Comparison of ENCODE assay signal across 9 cellular contexts in genomic region chr7:28078036-28078901, GRCh38.
DNase-seq lines count a peak whose midpoint lies in the region; ATAC-seq and TF ChIP-seq lines count a peak whose summit lies in the region.
"Had no signal": no experiment of that assay in that cellular context is flagged by ENCODE, and none has a peak within 500 bp of the region (broad histone marks: within the 10 kb centered on the region; RNA-seq: fewer than 3 reads in every experiment).

No MANE protein-coding gene starts in this region.

- no peaks in the 10 kb centered on the region for H3K79me2 ChIP-seq in PC-9 (ENCODE audit: low read depth)

- ATAC-seq in HG03280 (IDR thresholded peaks at IDR 0.05; ENCODE audit: unreplicated experiment) (peak; percentile 66), heart right ventricle (peak in 2 of 8 donors; percentile 48 to 57), GM21786 (IDR thresholded peaks at IDR 0.05; ENCODE audit: unreplicated experiment) (no peak)

- CTCF ChIA-PET in PC-9 (lab: Charles Lee): interaction anchor here (0.6 to 2.1 kb wide), 4 partner anchors 16 to 882 kb away, joined by 3 to 20 read pairs (median 6); no protein-coding TSS in a partner anchor

- H3K9me3 Mint-ChIP-seq in activated T-helper 2 cell treated with anti-CD3 and anti-CD28 coated beads, Interferon-gamma antibody, Interleukin-2, Interleukin-4, amounts not matched to agents 10 μg/mL and 5 μg/mL and 100 μg/mL, durations not matched to agents 14 hours and 24 hours and 36 hours: no peaks in the 10 kb centered on the region

- H3K36me3 Mint-ChIP-seq in activated T-helper 2 cell treated with anti-CD3 and anti-CD28 coated beads, Interferon-gamma antibody, Interleukin-2, Interleukin-4, amounts not matched to agents 10 μg/mL and 5 μg/mL and 100 μg/mL, durations not matched to agents 14 hours and 24 hours and 36 hours (ENCODE audit: low read depth): no peaks in the 10 kb centered on the region

- peaks cover 28% of the 10 kb centered on the region for H3K27me3 Mint-ChIP-seq in activated T-helper 2 cell treated with anti-CD3 and anti-CD28 coated beads, Interferon-gamma antibody, Interleukin-2, Interleukin-4, amounts not matched to agents 10 μg/mL and 5 μg/mL and 100 μg/mL, durations not matched to agents 14 hours and 24 hours and 36 hours (ENCODE audit: low read depth)

- no peak for TF ChIP-seq POLR2A in spleen (IDR thresholded peaks at IDR 0.05)

- no peak overlapping the region for H3K27ac ChIP-seq in PC-9
- H3K27ac ChIP-seq in heart right ventricle: no peak overlapping the region
- H3K27ac ChIP-seq in spleen: peak overlapping the region in 1 of 8 donors; percentile 91
- H3K27ac ChIP-seq: SJSA1 had no signal

- intact Hi-C loops in PC-9 (cut with micrococcal nuclease; ENCODE audit: unreplicated experiment) (loop anchor here (1.0 to 5.0 kb wide), 4 partner anchors 58 to 881 kb away; no protein-coding TSS in a partner anchor), heart right ventricle (cut with DNase I) (loop anchor here in 2 of 10 donors (5.0 kb wide), 1 partner anchor 881 kb away; no protein-coding TSS in a partner anchor), spleen (cut with DNase I; ENCODE audit: low total_unique reads) (no loop called here)
- intact Hi-C loops in activated T-helper 2 cell treated with anti-CD3 and anti-CD28 coated beads, Interferon-gamma antibody, Interleukin-2, Interleukin-4, amounts not matched to agents 10 μg/mL and 5 μg/mL and 100 μg/mL, durations not matched to agents 14 hours and 24 hours and 36 hours (cut with micrococcal nuclease): loop anchor here (2.0 to 5.0 kb wide), 2 partner anchors 15 to 881 kb away; no protein-coding TSS in a partner anchor

- H3K4me1 ChIP-seq in PC-9 (replicated peaks; ENCODE audit: insufficient read depth) (peaks cover 16% of the 10 kb centered on the region), heart right ventricle (peaks cover 0 to 52% (median 30%) of the 10 kb centered on the region in 9 donors), spleen (peaks cover 9 to 71% (median 46%) of the 10 kb centered on the region in 6 donors)

- H3K4me2 ChIP-seq in PC-9: no peak overlapping the region

- POLR2A ChIA-PET in PC-9 (lab: Charles Lee; ENCODE audit: unreplicated experiment): no interaction called here

- no peak overlapping the region for H3K27ac Mint-ChIP-seq in activated T-helper 2 cell treated with anti-CD3 and anti-CD28 coated beads, Interferon-gamma antibody, Interleukin-2, Interleukin-4, amounts not matched to agents 10 μg/mL and 5 μg/mL and 100 μg/mL, durations not matched to agents 14 hours and 24 hours and 36 hours

- H3K27me3 ChIP-seq in PC-9 (ENCODE audit: insufficient read depth, low read depth) (no peaks in the 10 kb centered on the region), heart right ventricle (no peaks in the 10 kb centered on the region), spleen (replicated peaks in 1 of 7) (no peaks in the 10 kb centered on the region)
- H3K27me3 ChIP-seq: SJSA1 had no signal

- DNase-seq in D341Med (ENCODE audit: low spot score) (peak; percentile 60), PC-9 (peak in 1 of 2 experiments; percentile 47), heart right ventricle (peak in 1 of 2 donors; percentile 21), spleen (no peak), ecto neural progenitor cell (ENCODE audit: low spot score) (no peak)
- peak; percentile 15 for DNase-seq in activated T-helper 2 cell treated with anti-CD3 and anti-CD28 coated beads, Interferon-gamma antibody, Interleukin-2, Interleukin-4, amounts not matched to agents 10 μg/mL and 5 μg/mL and 100 μg/mL, durations not matched to agents 14 hours and 24 hours and 36 hours (ENCODE audit: low spot score)

- H3K9me2 ChIP-seq in PC-9 (ENCODE audit: insufficient read depth): no peaks in the 10 kb centered on the region

- H3K9me3 ChIP-seq in PC-9 (ENCODE audit: insufficient read depth, low read depth) (no peaks in the 10 kb centered on the region), heart right ventricle (no peaks in the 10 kb centered on the region), spleen (no peaks in the 10 kb centered on the region)
- H3K9me3 ChIP-seq: SJSA1 had no signal

- WGBS in heart right ventricle, 2 donors: 48 to 52% methylated on average over 7 of the region's 7 CpGs
- 31 to 36% (median 31%) methylated on average over 7 of the region's 7 CpGs for WGBS in spleen, 5 donors

- H3K4me1 Mint-ChIP-seq in activated T-helper 2 cell treated with anti-CD3 and anti-CD28 coated beads, Interferon-gamma antibody, Interleukin-2, Interleukin-4, amounts not matched to agents 10 μg/mL and 5 μg/mL and 100 μg/mL, durations not matched to agents 14 hours and 24 hours and 36 hours (ENCODE audit: low read depth): no peaks in the 10 kb centered on the region

- no peak overlapping the region for H2AFZ ChIP-seq in PC-9

- no peak overlapping the region for H3K4me3 Mint-ChIP-seq in activated T-helper 2 cell treated with anti-CD3 and anti-CD28 coated beads, Interferon-gamma antibody, Interleukin-2, Interleukin-4, amounts not matched to agents 10 μg/mL and 5 μg/mL and 100 μg/mL, durations not matched to agents 14 hours and 24 hours and 36 hours (ENCODE audit: low read depth)

- H3K4me3 ChIP-seq in PC-9: no peak overlapping the region
- no peak overlapping the region for H3K4me3 ChIP-seq in heart right ventricle
- no peak overlapping the region for H3K4me3 ChIP-seq in spleen
- H3K4me3 ChIP-seq: SJSA1 had no signal

- H3K36me3 ChIP-seq in PC-9 (ENCODE audit: low read depth): no peaks in the 10 kb centered on the region
- H3K36me3 ChIP-seq in heart right ventricle: no peaks in the 10 kb centered on the region
- no peaks in the 10 kb centered on the region for H3K36me3 ChIP-seq in spleen
- H3K36me3 ChIP-seq: SJSA1 had no signal

- TF ChIP-seq CTCF in PC-9 (conservative IDR thresholded peaks at IDR 0.05) (peak; percentile 99), heart right ventricle (IDR thresholded peaks at IDR 0.05) (peak; percentile 86 to 98 (median 95)), spleen (IDR thresholded peaks at IDR 0.05 in 8 of 11, conservative IDR thresholded peaks at IDR 0.05 in 3 of 11) (peak; percentile 66 to 95 (median 89))

- H3F3A ChIP-seq in PC-9 (ENCODE audit: insufficient read depth, low read depth): no peaks in the 10 kb centered on the region

- BruUV-seq in PC-9 (replicated peaks; lab: Mats Ljungman, UMichigan): no TSS peak

- no peaks in the 10 kb centered on the region for H4K20me1 ChIP-seq in PC-9 (ENCODE audit: insufficient read depth)

Comparison
In these comparisons a context has a peak if more than half of its experiments do, and no peak if none do; other contexts are left out.
1. DNase-seq: peak in D341Med (single experiment) and activated T-helper 2 cell treated with anti-CD3 and anti-CD28 coated beads, Interferon-gamma antibody, Interleukin-2, Interleukin-4, amounts not matched to agents 10 μg/mL and 5 μg/mL and 100 μg/mL, durations not matched to agents 14 hours and 24 hours and 36 hours (single experiment); none in spleen (single experiment) and ecto neural progenitor cell (single experiment).
2. Peak in every context shown above with its lines, with median percentiles within 50 percentile points of each other: CTCF ChIP-seq.